Comparison of ENCODE assay signal across 1 cellular context in genomic region chr6:106182455-106182854, GRCh38.
A peak's percentile ranks its signal among the peaks of the same experiment; 100 is the strongest.
TF ChIP-seq lines count a peak whose summit lies in the region.

No MANE protein-coding gene starts in this region.

TF ChIP-seq in GM12878, 131 proteins besides CTCF, POLR2A, EP300 and RAD21 (continued from another document and continues in another):
- TF ChIP-seq USF1 (IDR thresholded peaks at IDR 0.05; ENCODE audit: borderline replicate concordance, extremely low read length, insufficient read depth, low read depth, low read length) = no peak
- TF ChIP-seq ZNF622 (IDR thresholded peaks at IDR 0.05) = no peak
- TF ChIP-seq IRF5 (IDR thresholded peaks at IDR 0.05; ENCODE audit: borderline replicate concordance) = no peak
- no peak for TF ChIP-seq TARDBP (IDR thresholded peaks at IDR 0.05; ENCODE audit: borderline replicate concordance)
- TF ChIP-seq, protein P1, sequence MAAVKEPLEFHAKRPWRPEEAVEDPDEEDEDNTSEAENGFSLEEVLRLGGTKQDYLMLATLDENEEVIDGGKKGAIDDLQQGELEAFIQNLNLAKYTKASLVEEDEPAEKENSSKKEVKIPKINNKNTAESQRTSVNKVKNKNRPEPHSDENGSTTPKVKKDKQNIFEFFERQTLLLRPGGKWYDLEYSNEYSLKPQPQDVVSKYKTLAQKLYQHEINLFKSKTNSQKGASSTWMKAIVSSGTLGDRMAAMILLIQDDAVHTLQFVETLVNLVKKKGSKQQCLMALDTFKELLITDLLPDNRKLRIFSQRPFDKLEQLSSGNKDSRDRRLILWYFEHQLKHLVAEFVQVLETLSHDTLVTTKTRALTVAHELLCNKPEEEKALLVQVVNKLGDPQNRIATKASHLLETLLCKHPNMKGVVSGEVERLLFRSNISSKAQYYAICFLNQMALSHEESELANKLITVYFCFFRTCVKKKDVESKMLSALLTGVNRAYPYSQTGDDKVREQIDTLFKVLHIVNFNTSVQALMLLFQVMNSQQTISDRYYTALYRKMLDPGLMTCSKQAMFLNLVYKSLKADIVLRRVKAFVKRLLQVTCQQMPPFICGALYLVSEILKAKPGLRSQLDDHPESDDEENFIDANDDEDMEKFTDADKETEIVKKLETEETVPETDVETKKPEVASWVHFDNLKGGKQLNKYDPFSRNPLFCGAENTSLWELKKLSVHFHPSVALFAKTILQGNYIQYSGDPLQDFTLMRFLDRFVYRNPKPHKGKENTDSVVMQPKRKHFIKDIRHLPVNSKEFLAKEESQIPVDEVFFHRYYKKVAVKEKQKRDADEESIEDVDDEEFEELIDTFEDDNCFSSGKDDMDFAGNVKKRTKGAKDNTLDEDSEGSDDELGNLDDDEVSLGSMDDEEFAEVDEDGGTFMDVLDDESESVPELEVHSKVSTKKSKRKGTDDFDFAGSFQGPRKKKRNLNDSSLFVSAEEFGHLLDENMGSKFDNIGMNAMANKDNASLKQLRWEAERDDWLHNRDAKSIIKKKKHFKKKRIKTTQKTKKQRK (IDR thresholded peaks at IDR 0.05; ENCODE audit: low read depth, low read length) = no peak
- TF ChIP-seq EGR1 (IDR thresholded peaks at IDR 0.05; ENCODE audit: borderline replicate concordance in 1 of 2, low read depth in 2 of 2, low read length in 2 of 2) = no peak
- peak; percentile 82 for TF ChIP-seq IKZF1 (conservative IDR thresholded peaks at IDR 0.05)
- peak; percentile 97 for TF ChIP-seq POU2F2 (IDR thresholded peaks at IDR 0.05; ENCODE audit: borderline replicate concordance, low read depth, low read length)
- peak; percentile 86 for TF ChIP-seq MEF2B (IDR thresholded peaks at IDR 0.05; ENCODE audit: partially characterized antibody, poor library complexity, severe bottlenecking)
- TF ChIP-seq, protein P2, sequence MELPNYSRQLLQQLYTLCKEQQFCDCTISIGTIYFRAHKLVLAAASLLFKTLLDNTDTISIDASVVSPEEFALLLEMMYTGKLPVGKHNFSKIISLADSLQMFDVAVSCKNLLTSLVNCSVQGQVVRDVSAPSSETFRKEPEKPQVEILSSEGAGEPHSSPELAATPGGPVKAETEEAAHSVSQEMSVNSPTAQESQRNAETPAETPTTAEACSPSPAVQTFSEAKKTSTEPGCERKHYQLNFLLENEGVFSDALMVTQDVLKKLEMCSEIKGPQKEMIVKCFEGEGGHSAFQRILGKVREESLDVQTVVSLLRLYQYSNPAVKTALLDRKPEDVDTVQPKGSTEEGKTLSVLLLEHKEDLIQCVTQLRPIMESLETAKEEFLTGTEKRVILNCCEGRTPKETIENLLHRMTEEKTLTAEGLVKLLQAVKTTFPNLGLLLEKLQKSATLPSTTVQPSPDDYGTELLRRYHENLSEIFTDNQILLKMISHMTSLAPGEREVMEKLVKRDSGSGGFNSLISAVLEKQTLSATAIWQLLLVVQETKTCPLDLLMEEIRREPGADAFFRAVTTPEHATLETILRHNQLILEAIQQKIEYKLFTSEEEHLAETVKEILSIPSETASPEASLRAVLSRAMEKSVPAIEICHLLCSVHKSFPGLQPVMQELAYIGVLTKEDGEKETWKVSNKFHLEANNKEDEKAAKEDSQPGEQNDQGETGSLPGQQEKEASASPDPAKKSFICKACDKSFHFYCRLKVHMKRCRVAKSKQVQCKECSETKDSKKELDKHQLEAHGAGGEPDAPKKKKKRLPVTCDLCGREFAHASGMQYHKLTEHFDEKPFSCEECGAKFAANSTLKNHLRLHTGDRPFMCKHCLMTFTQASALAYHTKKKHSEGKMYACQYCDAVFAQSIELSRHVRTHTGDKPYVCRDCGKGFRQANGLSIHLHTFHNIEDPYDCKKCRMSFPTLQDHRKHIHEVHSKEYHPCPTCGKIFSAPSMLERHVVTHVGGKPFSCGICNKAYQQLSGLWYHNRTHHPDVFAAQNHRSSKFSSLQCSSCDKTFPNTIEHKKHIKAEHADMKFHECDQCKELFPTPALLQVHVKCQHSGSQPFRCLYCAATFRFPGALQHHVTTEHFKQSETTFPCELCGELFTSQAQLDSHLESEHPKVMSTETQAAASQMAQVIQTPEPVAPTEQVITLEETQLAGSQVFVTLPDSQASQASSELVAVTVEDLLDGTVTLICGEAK (IDR thresholded peaks at IDR 0.05; ENCODE audit: borderline replicate concordance) = no peak
- TF ChIP-seq, protein P3, sequence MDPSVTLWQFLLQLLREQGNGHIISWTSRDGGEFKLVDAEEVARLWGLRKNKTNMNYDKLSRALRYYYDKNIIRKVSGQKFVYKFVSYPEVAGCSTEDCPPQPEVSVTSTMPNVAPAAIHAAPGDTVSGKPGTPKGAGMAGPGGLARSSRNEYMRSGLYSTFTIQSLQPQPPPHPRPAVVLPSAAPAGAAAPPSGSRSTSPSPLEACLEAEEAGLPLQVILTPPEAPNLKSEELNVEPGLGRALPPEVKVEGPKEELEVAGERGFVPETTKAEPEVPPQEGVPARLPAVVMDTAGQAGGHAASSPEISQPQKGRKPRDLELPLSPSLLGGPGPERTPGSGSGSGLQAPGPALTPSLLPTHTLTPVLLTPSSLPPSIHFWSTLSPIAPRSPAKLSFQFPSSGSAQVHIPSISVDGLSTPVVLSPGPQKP (IDR thresholded peaks at IDR 0.05; ENCODE audit: low read depth, low read length) = no peak
- no peak; the same call in 1 of the 2 replicates for TF ChIP-seq GATAD2B (conservative IDR thresholded peaks at IDR 0.05; ENCODE audit: low read depth)
- TF ChIP-seq NR2F1 (conservative IDR thresholded peaks at IDR 0.05) = peak; percentile 91
- no peak for TF ChIP-seq BCLAF1 (IDR thresholded peaks at IDR 0.05)
- peak; percentile 94 for TF ChIP-seq TCF3 (IDR thresholded peaks at IDR 0.05; ENCODE audit: borderline replicate concordance, insufficient read depth, low read depth, low read length)
- peak; percentile 99 for TF ChIP-seq JUNB (IDR thresholded peaks at IDR 0.05)
- TF ChIP-seq ZNF687 (IDR thresholded peaks at IDR 0.05) = 0 out of 2 replicates have a peak, but pooled peaks have one; percentile 8
- no peak for TF ChIP-seq SIX5 (IDR thresholded peaks at IDR 0.05; ENCODE audit: low read depth, low read length, severe bottlenecking)
- TF ChIP-seq ZBTB33 (IDR thresholded peaks at IDR 0.05) = no peak
- TF ChIP-seq ZNF207 (IDR thresholded peaks at IDR 0.05; ENCODE audit: borderline replicate concordance) = no peak
- TF ChIP-seq ZNF24 (IDR thresholded peaks at IDR 0.05) = no peak
- no peak for TF ChIP-seq FOS (IDR thresholded peaks at IDR 0.05; ENCODE audit: borderline replicate concordance, extremely low read depth, insufficient read length)
- TF ChIP-seq HDGF (IDR thresholded peaks at IDR 0.05) = no peak
- TF ChIP-seq SRF (IDR thresholded peaks at IDR 0.05; ENCODE audit: low read depth in 2 of 2, low read length in 2 of 2) = 0 out of 4 replicates have a peak, but pooled peaks of 1 of the 2 experiments have one; percentile 63
- TF ChIP-seq, protein P4, sequence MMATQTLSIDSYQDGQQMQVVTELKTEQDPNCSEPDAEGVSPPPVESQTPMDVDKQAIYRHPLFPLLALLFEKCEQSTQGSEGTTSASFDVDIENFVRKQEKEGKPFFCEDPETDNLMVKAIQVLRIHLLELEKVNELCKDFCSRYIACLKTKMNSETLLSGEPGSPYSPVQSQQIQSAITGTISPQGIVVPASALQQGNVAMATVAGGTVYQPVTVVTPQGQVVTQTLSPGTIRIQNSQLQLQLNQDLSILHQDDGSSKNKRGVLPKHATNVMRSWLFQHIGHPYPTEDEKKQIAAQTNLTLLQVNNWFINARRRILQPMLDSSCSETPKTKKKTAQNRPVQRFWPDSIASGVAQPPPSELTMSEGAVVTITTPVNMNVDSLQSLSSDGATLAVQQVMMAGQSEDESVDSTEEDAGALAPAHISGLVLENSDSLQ (IDR thresholded peaks at IDR 0.05) = peak; percentile 34; the same call in 1 of the 2 replicates
- TF ChIP-seq TAF1 (IDR thresholded peaks at IDR 0.05; ENCODE audit: borderline replicate concordance, low read depth, low read length) = no peak
- peak; percentile 83 for TF ChIP-seq PML (IDR thresholded peaks at IDR 0.05; ENCODE audit: low read length)
- TF ChIP-seq ZZZ3 (IDR thresholded peaks at IDR 0.05; ENCODE audit: control insufficient read depth, insufficient read length, low read depth) = no peak
- no peak for TF ChIP-seq LARP7 (IDR thresholded peaks at IDR 0.05)
- TF ChIP-seq NKRF (conservative IDR thresholded peaks at IDR 0.05) = no peak
- TF ChIP-seq CBFB (IDR thresholded peaks at IDR 0.05; ENCODE audit: low read depth) = peak; percentile 96
- TF ChIP-seq EED (IDR thresholded peaks at IDR 0.05; ENCODE audit: low read depth) = peak; percentile 98
